In genomic region chr6:127302728-127303675, GRCh38 we compare ENCODE assay signal across 8 cellular contexts. TPM values are rescaled to one million over a fixed set of nuclear protein-coding genes. Genes with fewer than 3 reads are reported as not detected.
DNase-seq lines count a peak whose midpoint lies in the region; ATAC-seq, FAIRE-seq and TF ChIP-seq lines count a peak whose summit lies in the region.

No MANE protein-coding gene starts in this region.

- peak; percentile 86 for FAIRE-seq in GM19239 (lab: Jason Lieb, UNC)

- no peaks in the 10 kb centered on the region; the same call in 1 of the 2 replicates for H3K4me1 ChIP-seq in Panc1 (ENCODE audit: control insufficient read depth, insufficient read depth, low read length)

- POLR2A ChIA-PET in Panc1 (lab: Charles Lee): no interaction called here

- peak; percentile 52 for ATAC-seq in HG03457 (IDR thresholded peaks at IDR 0.05; ENCODE audit: unreplicated experiment)
- no peak for ATAC-seq in Panc1

- BruUV-seq in Panc1 (replicated peaks; lab: Mats Ljungman, UMichigan): no TSS peak

- H3K36me3 ChIP-seq in Panc1 (ENCODE audit: control insufficient read depth, insufficient read depth, low read length): no peaks in the 10 kb centered on the region; the same call in 1 of the 2 replicates

- CTCF ChIA-PET in Panc1 (lab: Charles Lee): interaction anchor here (0.7 to 1.6 kb wide), 3 partner anchors 50 to 236 kb away, joined by 3 to 14 read pairs (median 3); no protein-coding TSS in a partner anchor

- no peak overlapping the region for H3K27ac ChIP-seq in Panc1 (ENCODE audit: low read length)

- DNase-seq in D341Med (ENCODE audit: low spot score): peak; percentile 42
- no peak for DNase-seq in GM19239 (ENCODE audit: insufficient read length, low spot score)
- peak; percentile 33 for DNase-seq in Panc1 (ENCODE audit: low read depth, low spot score)
- DNase-seq in amniotic epithelial cell (ENCODE audit: low read depth): peak; percentile 45
- DNase-seq in hepatic stellate cell (ENCODE audit: low spot score): peak; percentile 11
- peak; percentile 24 to 42 for DNase-seq in stimulated activated CD4-positive, alpha-beta T cell treated with anti-CD3 and anti-CD28 coated beads, Interleukin-2, amount 100 ng/mL, for 48 hours
- DNase-seq in HuH-7 (ENCODE audit: low spot score): no peak

- H3K4me3 ChIP-seq in Panc1 (ENCODE audit: low read depth in 2 of 2, low read length in 2 of 2): no peak overlapping the region

- in situ Hi-C loops in Panc1 (cut with HindIII; ENCODE audit: low pct_unique_long_range_greater_than_20kb, low sequenced_read_pairs): no loop called here

- H3K27me3 ChIP-seq in Panc1 (ENCODE audit: control insufficient read depth, insufficient read depth, low read length): no peaks in the 10 kb centered on the region

- intact Hi-C loops in Panc1 (cut with micrococcal nuclease; ENCODE audit: unreplicated experiment): loop anchor here (2.0 kb wide), 2 partner anchors 162 to 238 kb away; no protein-coding TSS in a partner anchor

- H3K9me3 ChIP-seq in Panc1 (ENCODE audit: control insufficient read depth, insufficient read depth, low read depth, low read length): no peaks in the 10 kb centered on the region; the same call in 1 of the 2 replicates

- TF ChIP-seq CTCF in Panc1 (IDR thresholded peaks at IDR 0.05): peak; percentile 76; the same call in 1 of the 2 replicates

RNA-seq across cellular contexts. Expression of gene RNF146, which starts 36.3 kb away (rescaled TPM):
- total RNA-seq in Panc1 (2021; ENCODE audit: unreplicated experiment): 43.1 TPM
- 31.8 TPM for polyA plus RNA-seq in Panc1 (2012; ENCODE audit: insufficient read length)

RNA-seq across cellular contexts. Expression of gene ECHDC1, which starts 40.4 kb away (rescaled TPM):
- total RNA-seq in Panc1 (2021; ENCODE audit: unreplicated experiment): 81.9 TPM
- 58.8 TPM for polyA plus RNA-seq in Panc1 (2012; ENCODE audit: insufficient read length)

Comparison
In these comparisons a context has a peak if more than half of its experiments do, and no peak if none do; other contexts are left out.
1. DNase-seq: peak in D341Med (single experiment), Panc1 (single experiment), amniotic epithelial cell (single experiment), hepatic stellate cell (single experiment) and stimulated activated CD4-positive, alpha-beta T cell treated with anti-CD3 and anti-CD28 coated beads, Interleukin-2, amount 100 ng/mL, for 48 hours (2 of 2); none in GM19239 (single experiment) and HuH-7 (single experiment).